In the genomic region with DNA sequence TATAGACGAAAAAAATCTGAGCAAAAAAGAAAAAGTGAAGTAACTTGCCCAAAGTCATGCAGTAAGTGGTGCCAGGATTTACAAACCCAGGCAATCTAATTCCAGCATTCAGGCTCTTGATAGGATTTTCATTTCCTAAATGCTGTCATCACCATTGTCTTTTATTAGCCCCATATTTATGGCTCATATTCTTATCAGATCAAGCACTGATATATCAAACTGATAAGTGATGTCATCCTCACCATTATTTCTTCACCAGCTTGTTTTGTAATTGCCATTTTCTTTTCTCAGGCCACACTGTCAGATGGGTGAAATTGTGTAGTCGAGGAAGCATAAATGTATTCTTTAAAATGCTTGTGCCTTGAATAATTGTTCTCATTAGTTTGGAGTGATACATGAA, we compare ENCODE assay signal across 12 cellular contexts. TPM values are rescaled to one million over a fixed set of nuclear protein-coding genes. Genes with fewer than 3 reads are reported as not detected.
DNase-seq lines count a peak whose midpoint lies in the region; TF ChIP-seq lines count a peak whose summit lies in the region.
"Had no signal": no experiment of that assay in that cellular context is flagged by ENCODE, and none has a peak within 500 bp of the region (broad histone marks: within the 10 kb centered on the region; RNA-seq: fewer than 3 reads in every experiment).

No MANE protein-coding gene starts in this region.

- peak overlapping the region; percentile 90 for H3K4me3 Mint-ChIP-seq in activated CD4-positive, alpha-beta memory T cell treated with anti-CD3 and anti-CD28 coated beads, Interleukin-2, amount 10 ng/mL, durations not matched to agents 7 days and 5 days

- peaks cover 40% of the 10 kb centered on the region for H3K4me1 Mint-ChIP-seq in activated CD4-positive, alpha-beta memory T cell treated with anti-CD3 and anti-CD28 coated beads, Interleukin-2, amount 10 ng/mL, durations not matched to agents 7 days and 5 days

- no peak for DNase-seq in HAP-1 (ENCODE audit: low spot score in 2 of 2)
- DNase-seq in activated CD4-positive, alpha-beta memory T cell treated with anti-CD3 and anti-CD28 coated beads, Interleukin-2, amount 10 ng/mL, durations not matched to agents 7 days and 5 days: no peak
- no peak for DNase-seq in HK-2 (ENCODE audit: unreplicated experiment)
- no peak for DNase-seq in uterus
- DNase-seq in vagina (ENCODE audit: extremely low spot score in 2 of 2): no peak
- no peak for DNase-seq in iPS-NIHi11 (ENCODE audit: low spot score)
- DNase-seq: NCI-H345, small intestine had no signal

- peaks cover 0 to 17% (median 12%) of the 10 kb centered on the region in 11 experiments; a peak in 12 of 22 replicates for H3K9me3 ChIP-seq in BLaER1 treated with 17β-estradiol and CSF1 and Interleukin-3, amounts not matched to agents 10 nM and 100 nM (replicated peaks in 1 of 11)
- H3K9me3 ChIP-seq in HAP-1: no peaks in the 10 kb centered on the region
- H3K9me3 ChIP-seq in iPS-18a (ENCODE audit: control insufficient read depth, low read depth, low read length): no peaks in the 10 kb centered on the region
- no peaks in the 10 kb centered on the region for H3K9me3 ChIP-seq in uterus
- no peaks in the 10 kb centered on the region for H3K9me3 ChIP-seq in vagina
- H3K9me3 ChIP-seq: esophagus muscularis mucosa had no signal

- in situ Hi-C loops in HAP-1 (cut with MboI; ENCODE audit: low sequenced_read_pairs): no loop called here

- H3K9ac ChIP-seq in BLaER1 treated with 17β-estradiol and CSF1 and Interleukin-3, amounts not matched to agents 10 nM and 100 nM: peak overlapping the region; percentile 77 to 94 (median 84); a peak in 20 of 22 replicates
- H3K9ac ChIP-seq in iPS-18a (ENCODE audit: low read length): peak overlapping the region; percentile 11

- peak overlapping the region; percentile 88 for H3K27ac Mint-ChIP-seq in activated CD4-positive, alpha-beta memory T cell treated with anti-CD3 and anti-CD28 coated beads, Interleukin-2, amount 10 ng/mL, durations not matched to agents 7 days and 5 days

- H3K36me3 Mint-ChIP-seq in activated CD4-positive, alpha-beta memory T cell treated with anti-CD3 and anti-CD28 coated beads, Interleukin-2, amount 10 ng/mL, durations not matched to agents 7 days and 5 days (ENCODE audit: low read depth): peaks cover 36% of the 10 kb centered on the region

- H3K4me3 ChIP-seq in BLaER1 treated with 17β-estradiol and CSF1 and Interleukin-3, amounts not matched to agents 10 nM and 100 nM: peak overlapping the region; percentile 63 to 84 (median 76); a peak in 16 of 20 replicates
- peak overlapping the region; percentile 50 for H3K4me3 ChIP-seq in HAP-1
- H3K4me3 ChIP-seq in iPS-18a (ENCODE audit: low read length): no peak overlapping the region
- no peak overlapping the region for H3K4me3 ChIP-seq in uterus
- no peak overlapping the region for H3K4me3 ChIP-seq in vagina
- H3K4me3 ChIP-seq: lung had no signal

- H3K36me3 ChIP-seq in BLaER1 treated with 17β-estradiol and CSF1 and Interleukin-3, amounts not matched to agents 10 nM and 100 nM: peaks cover 4 to 52% (median 36%) of the 10 kb centered on the region in 11 experiments; a peak in 21 of 22 replicates
- H3K36me3 ChIP-seq in HAP-1 (replicated peaks): peaks cover 24% of the 10 kb centered on the region
- H3K36me3 ChIP-seq in iPS-18a (ENCODE audit: control insufficient read depth, low read depth, low read length): no peaks in the 10 kb centered on the region
- H3K36me3 ChIP-seq in uterus: no peaks in the 10 kb centered on the region
- no peaks in the 10 kb centered on the region for H3K36me3 ChIP-seq in vagina

- no peaks in the 10 kb centered on the region for H3K27me3 Mint-ChIP-seq in activated CD4-positive, alpha-beta memory T cell treated with anti-CD3 and anti-CD28 coated beads, Interleukin-2, amount 10 ng/mL, durations not matched to agents 7 days and 5 days

- H3K9me3 Mint-ChIP-seq in activated CD4-positive, alpha-beta memory T cell treated with anti-CD3 and anti-CD28 coated beads, Interleukin-2, amount 10 ng/mL, durations not matched to agents 7 days and 5 days: no peaks in the 10 kb centered on the region

- CTCF ChIA-PET in activated CD4-positive, alpha-beta memory T cell treated with anti-CD3 and anti-CD28 coated beads, Interleukin-2, amount 10 ng/mL, durations not matched to agents 7 days and 5 days (lab: Charles Lee): interaction anchor here (0.6 to 3.9 kb wide), 3 partner anchors 17 to 278 kb away, joined by 3 to 15 read pairs (median 6); no protein-coding TSS in a partner anchor

- POLR2A ChIA-PET in activated CD4-positive, alpha-beta memory T cell treated with anti-CD3 and anti-CD28 coated beads, Interleukin-2, amount 10 ng/mL, durations not matched to agents 7 days and 5 days (lab: Charles Lee): interaction anchor here (1.8 to 10.8 kb wide), 5 partner anchors 8 to 413 kb away, joined by 15 to 251 read pairs (median 42); partner anchors contain the start of gene TRIM37

- peak overlapping the region; percentile 68 to 94 (median 83) for H3K4me2 ChIP-seq in BLaER1 treated with 17β-estradiol and CSF1 and Interleukin-3, amounts not matched to agents 10 nM and 100 nM

- peak overlapping the region in 8 of 11 experiments; percentile 81 to 93 (median 84); a peak in 9 of 22 replicates for H3K27ac ChIP-seq in BLaER1 treated with 17β-estradiol and CSF1 and Interleukin-3, amounts not matched to agents 10 nM and 100 nM
- H3K27ac ChIP-seq in iPS-18a (ENCODE audit: low read length): no peak overlapping the region
- H3K27ac ChIP-seq in uterus: no peak overlapping the region
- H3K27ac ChIP-seq in vagina: no peak overlapping the region

- TF ChIP-seq CTCF in uterus (IDR thresholded peaks at IDR 0.05) (no peak), vagina (IDR thresholded peaks at IDR 0.05) (no peak)

- H3K4me1 ChIP-seq in BLaER1 treated with 17β-estradiol and CSF1 and Interleukin-3, amounts not matched to agents 10 nM and 100 nM: peaks cover 17 to 36% (median 23%) of the 10 kb centered on the region in 10 experiments
- H3K4me1 ChIP-seq in HAP-1 (peaks cover 10% of the 10 kb centered on the region), iPS-18a (ENCODE audit: control insufficient read depth, low read depth, low read length) (peaks cover 8% of the 10 kb centered on the region), uterus (no peaks in the 10 kb centered on the region), vagina (peaks cover 24% of the 10 kb centered on the region)

- no peak for TF ChIP-seq POLR2A in uterus (IDR thresholded peaks at IDR 0.05)
- TF ChIP-seq POLR2A in vagina (IDR thresholded peaks at IDR 0.05): no peak

- no peaks in the 10 kb centered on the region; a peak in 2 of 22 replicates for H4K20me1 ChIP-seq in BLaER1 treated with 17β-estradiol and CSF1 and Interleukin-3, amounts not matched to agents 10 nM and 100 nM

- H3K27me3 ChIP-seq in BLaER1 treated with 17β-estradiol and CSF1 and Interleukin-3, amounts not matched to agents 10 nM and 100 nM: no peaks in the 10 kb centered on the region
- H3K27me3 ChIP-seq in HAP-1 (ENCODE audit: low read depth) (no peaks in the 10 kb centered on the region), iPS-18a (ENCODE audit: control insufficient read depth, insufficient read depth, low read length) (peaks cover 11% of the 10 kb centered on the region), uterus (no peaks in the 10 kb centered on the region), vagina (no peaks in the 10 kb centered on the region)
- H3K27me3 ChIP-seq: esophagus muscularis mucosa had no signal

- intact Hi-C loops in uterus (cut with DNase I; ENCODE audit: low total_unique reads) (loop anchor here (10.0 kb wide), 1 partner anchor 169 kb away; no protein-coding TSS in a partner anchor), vagina (cut with DNase I) (no loop called here)

RNA-seq across cellular contexts. Expression of gene RAD51C, which starts 1.3 kb away (rescaled TPM):
- 10 to 100 TPM; 55.2 to 59.6 TPM for total RNA-seq in activated CD4-positive, alpha-beta memory T cell treated with anti-CD3 and anti-CD28 coated beads, Interleukin-2, amount 10 ng/mL, durations not matched to agents 7 days and 5 days
- total RNA-seq in uterus: 10 to 100 TPM in 2 of 4 donors, 1 to 10 TPM in 2; 1.2 to 32.6 (median 18.8) TPM
- 8.3 TPM for total RNA-seq in vagina

RNA-seq across cellular contexts. Expression of gene TEX14, which starts 1.9 kb away (rescaled TPM):
- under 1 TPM; 0.85 to 0.96 TPM for total RNA-seq in activated CD4-positive, alpha-beta memory T cell treated with anti-CD3 and anti-CD28 coated beads, Interleukin-2, amount 10 ng/mL, durations not matched to agents 7 days and 5 days
- under 1 TPM in 3 of 4 donors, not detected in 1; 0.28 to 0.55 (median 0.29) TPM for total RNA-seq in uterus
- total RNA-seq in vagina: not detected

Comparison
In these comparisons a context has a peak if more than half of its experiments do, and no peak if none do; other contexts are left out.
1. H3K27ac ChIP-seq: peak in BLaER1 treated with 17β-estradiol and CSF1 and Interleukin-3, amounts not matched to agents 10 nM and 100 nM (8 of 11); none in iPS-18a (single experiment), uterus (0 of 2) and vagina (single experiment).
2. H3K4me3 ChIP-seq: peak in BLaER1 treated with 17β-estradiol and CSF1 and Interleukin-3, amounts not matched to agents 10 nM and 100 nM (10 of 10) and HAP-1 (single experiment); none in iPS-18a (single experiment), uterus (0 of 2) and vagina (0 of 2).